ENCODE assay signal across 8 cellular contexts in the genomic region with DNA sequence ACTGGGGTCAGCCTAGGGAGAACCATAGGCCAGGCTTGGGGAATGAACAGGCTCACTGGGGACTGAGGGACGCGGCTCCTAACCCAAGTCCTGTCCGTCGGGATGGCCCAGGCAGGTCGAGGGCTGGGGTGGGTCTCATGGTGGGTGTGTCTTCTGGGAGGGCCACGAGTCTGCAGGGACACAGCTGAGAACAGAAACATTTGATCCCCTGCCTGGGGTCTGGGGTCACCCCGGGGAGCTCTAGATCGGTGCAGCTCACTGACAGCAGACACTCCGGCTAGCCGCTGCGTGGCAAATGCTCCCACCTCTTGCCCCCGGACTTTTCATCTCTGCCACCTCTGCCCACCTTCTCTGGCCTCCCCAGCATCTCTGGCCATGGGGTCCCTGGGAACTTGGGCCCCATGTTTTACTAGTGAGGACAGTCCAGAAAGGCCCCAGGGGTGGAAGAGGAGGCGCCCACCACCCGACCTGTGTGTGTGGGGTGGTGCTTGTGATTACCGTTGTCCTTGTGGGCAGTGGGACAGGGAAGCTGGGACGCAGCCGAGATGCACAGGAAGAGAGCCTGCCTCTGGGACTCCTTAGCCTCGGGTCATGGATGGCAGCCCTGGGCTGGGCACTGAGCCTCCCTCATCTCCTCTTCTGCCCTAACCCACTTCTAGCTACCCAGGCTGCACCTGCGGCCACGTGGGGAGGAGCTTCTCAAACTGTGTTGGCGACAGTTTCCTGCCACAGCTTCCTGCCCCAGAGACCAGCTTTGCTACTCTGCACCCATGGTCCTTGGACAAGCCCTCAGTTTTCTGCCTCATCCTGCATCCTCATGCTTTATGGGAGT. TPM values are rescaled to one million over a fixed set of nuclear protein-coding genes. Genes with fewer than 3 reads are reported as not detected.
A peak's percentile ranks its signal among the peaks of the same experiment; 100 is the strongest.
DNase-seq lines count a peak whose midpoint lies in the region; ATAC-seq and TF ChIP-seq lines count a peak whose summit lies in the region.

No MANE protein-coding gene starts in this region.

- peak overlapping the region; percentile 99 for H3K27ac ChIP-seq in BLaER1
- no peak overlapping the region for H3K27ac ChIP-seq in foreskin keratinocyte
- H3K27ac ChIP-seq in GM23338 (ENCODE audit: low read depth): no peak overlapping the region

- no peak for TF ChIP-seq CTCF in foreskin keratinocyte (conservative IDR thresholded peaks at IDR 0.05)
- TF ChIP-seq CTCF in GM23338 (conservative IDR thresholded peaks at IDR 0.05; ENCODE audit: low read depth in 2 of 2): no peak

- H3K27ac Mint-ChIP-seq in memory B cell (peak overlapping the region; percentile 7), GM23338 (no peak overlapping the region)

- H3K36me3 ChIP-seq in BLaER1 (peaks cover 20% of the 10 kb centered on the region), GM23338 (ENCODE audit: insufficient read depth) (no peaks in the 10 kb centered on the region)

- H3K9me3 Mint-ChIP-seq in memory B cell: no peaks in the 10 kb centered on the region
- no peaks in the 10 kb centered on the region for H3K9me3 Mint-ChIP-seq in GM23338

- H3K4me2 ChIP-seq in BLaER1: peak overlapping the region; percentile 98
- H3K4me2 ChIP-seq in GM23338: no peak overlapping the region

- H3K9me2 ChIP-seq in GM23338 (ENCODE audit: insufficient read depth): no peaks in the 10 kb centered on the region

- H3K36me3 Mint-ChIP-seq in memory B cell (no peaks in the 10 kb centered on the region), GM23338 (ENCODE audit: low read depth) (no peaks in the 10 kb centered on the region; the same call in 2 of the 3 replicates)

- H3K4me1 ChIP-seq in BLaER1 (peaks cover 100% of the 10 kb centered on the region), foreskin keratinocyte (no peaks in the 10 kb centered on the region), GM23338 (ENCODE audit: insufficient read depth) (peaks cover 17% of the 10 kb centered on the region)

- no peak overlapping the region for H2AFZ ChIP-seq in GM23338

- peak; percentile 55 for ATAC-seq in HG02852 (IDR thresholded peaks at IDR 0.05; ENCODE audit: unreplicated experiment)
- peak; percentile 99 for ATAC-seq in memory B cell (ENCODE audit: low read depth)
- no peak for ATAC-seq in foreskin keratinocyte
- ATAC-seq in GM23338: no peak

- H3K4me3 Mint-ChIP-seq in memory B cell: peak overlapping the region; percentile 85
- H3K4me3 Mint-ChIP-seq in GM23338: no peak overlapping the region

- H3K4me1 Mint-ChIP-seq in memory B cell (peaks cover 21% of the 10 kb centered on the region), GM23338 (peaks cover 23% of the 10 kb centered on the region)

- DNase-seq in activated CD4-positive, alpha-beta T cell treated with anti-CD3 and anti-CD28 coated beads, Interleukin-2, amount 50 U/mL, for 1 hour: peak; percentile 70
- DNase-seq in memory B cell (ENCODE audit: low spot score in 2 of 2): peak; percentile 37 to 43
- no peak for DNase-seq in foreskin keratinocyte
- no peak for DNase-seq in GM23338 (ENCODE audit: low spot score)
- DNase-seq in GM03348 (ENCODE audit: low spot score): no peak
- DNase-seq in NCI-H2227 treated with DMSO at 0.1 percent for 48 hours (lab: John Stamatoyannopoulos, UW): no peak

- no peaks in the 10 kb centered on the region for H3K79me2 ChIP-seq in GM23338 (replicated peaks; ENCODE audit: insufficient read depth)

- H3K27me3 ChIP-seq in BLaER1: no peaks in the 10 kb centered on the region
- peaks cover 9% of the 10 kb centered on the region for H3K27me3 ChIP-seq in foreskin keratinocyte
- no peaks in the 10 kb centered on the region for H3K27me3 ChIP-seq in GM23338 (ENCODE audit: insufficient read depth)

- H3K4me3 ChIP-seq in BLaER1 (peak overlapping the region; percentile 61), GM23338 (no peak overlapping the region)

- H4K20me1 ChIP-seq in BLaER1: no peaks in the 10 kb centered on the region
- no peaks in the 10 kb centered on the region for H4K20me1 ChIP-seq in GM23338 (replicated peaks; ENCODE audit: insufficient read depth)

- H3K9me3 ChIP-seq in BLaER1: no peaks in the 10 kb centered on the region

- H3K9ac ChIP-seq in BLaER1: peak overlapping the region; percentile 93

- H3K27me3 Mint-ChIP-seq in memory B cell: no peaks in the 10 kb centered on the region
- H3K27me3 Mint-ChIP-seq in GM23338 (ENCODE audit: insufficient read depth, low read depth, poor library complexity): peaks cover 5% of the 10 kb centered on the region

- H3F3A ChIP-seq in GM23338 (replicated peaks; ENCODE audit: low read depth): no peaks in the 10 kb centered on the region

TF ChIP-seq in GM23338, 12 proteins besides CTCF, POLR2A, EP300 and RAD21 (continues in another document):
- TF ChIP-seq EZH2 (IDR thresholded peaks at IDR 0.05; ENCODE audit: low read depth, unreplicated experiment): no peak
- TF ChIP-seq CREB1 (CRISPR knock-in tag; IDR thresholded peaks at IDR 0.05; ENCODE audit: low read depth): no peak
- TF ChIP-seq POLR2AphosphoS5 (IDR thresholded peaks at IDR 0.05; ENCODE audit: low read depth): no peak
- no peak for TF ChIP-seq NANOG (IDR thresholded peaks at IDR 0.05; ENCODE audit: borderline replicate concordance)
- no peak for TF ChIP-seq ETS1 (IDR thresholded peaks at IDR 0.05)

RNA-seq across cellular contexts. Expression of gene ZAP70, which starts 4.9 kb away (rescaled TPM):
- not detected in 2 replicates for total RNA-seq in foreskin keratinocyte
- polyA plus RNA-seq in foreskin keratinocyte (0.01 TPM in 1 of 2 replicates, not detected in the other), GM23338 (2016; fragmentation: Nextera tagmentation; extraction: Ambion mirVana) (not detected in 2 replicates)
- 0.12 and 0.42 TPM in 2 replicates for total RNA-seq in GM23338 (2014; rRNA removed; shearing (Covaris generic))

RNA-seq across cellular contexts. Expression of gene C2orf92, which starts 48.8 kb away (rescaled TPM):
- 0.58 and 0.71 TPM in 2 replicates for total RNA-seq in foreskin keratinocyte
- polyA plus RNA-seq in foreskin keratinocyte: 0.24 and 0.40 TPM in 2 replicates
- 2.6 and 2.9 TPM in 2 replicates for total RNA-seq in GM23338 (2014; rRNA removed; shearing (Covaris generic))
- 1.7 and 2.6 TPM in 2 replicates for polyA plus RNA-seq in GM23338 (2016; fragmentation: Nextera tagmentation; extraction: Ambion mirVana)

RNA-seq across cellular contexts. Expression of gene ACTR1B, which starts 54.4 kb away (rescaled TPM):
- 57.8 and 59.1 TPM in 2 replicates for total RNA-seq in foreskin keratinocyte
- polyA plus RNA-seq in foreskin keratinocyte (52.7 and 54.0 TPM in 2 replicates), GM23338 (2016; fragmentation: Nextera tagmentation; extraction: Ambion mirVana) (27.2 and 27.4 TPM in 2 replicates)
- 41.5 and 42.5 TPM in 2 replicates for total RNA-seq in GM23338 (2014; rRNA removed; shearing (Covaris generic))

Comparison
In these comparisons a context has a peak if more than half of its experiments do, and no peak if none do; other contexts are left out.
1. ATAC-seq: peak in HG02852 (single experiment) and memory B cell (single experiment); none in foreskin keratinocyte (single experiment) and GM23338 (single experiment).
2. DNase-seq: peak in activated CD4-positive, alpha-beta T cell treated with anti-CD3 and anti-CD28 coated beads, Interleukin-2, amount 50 U/mL, for 1 hour (single experiment) and memory B cell (2 of 2); none in foreskin keratinocyte (0 of 2), GM23338 (single experiment), GM03348 (single experiment) and NCI-H2227 treated with DMSO at 0.1 percent for 48 hours (single experiment).